Comparison of ENCODE assay signal across 8 cellular contexts in the genomic region with DNA sequence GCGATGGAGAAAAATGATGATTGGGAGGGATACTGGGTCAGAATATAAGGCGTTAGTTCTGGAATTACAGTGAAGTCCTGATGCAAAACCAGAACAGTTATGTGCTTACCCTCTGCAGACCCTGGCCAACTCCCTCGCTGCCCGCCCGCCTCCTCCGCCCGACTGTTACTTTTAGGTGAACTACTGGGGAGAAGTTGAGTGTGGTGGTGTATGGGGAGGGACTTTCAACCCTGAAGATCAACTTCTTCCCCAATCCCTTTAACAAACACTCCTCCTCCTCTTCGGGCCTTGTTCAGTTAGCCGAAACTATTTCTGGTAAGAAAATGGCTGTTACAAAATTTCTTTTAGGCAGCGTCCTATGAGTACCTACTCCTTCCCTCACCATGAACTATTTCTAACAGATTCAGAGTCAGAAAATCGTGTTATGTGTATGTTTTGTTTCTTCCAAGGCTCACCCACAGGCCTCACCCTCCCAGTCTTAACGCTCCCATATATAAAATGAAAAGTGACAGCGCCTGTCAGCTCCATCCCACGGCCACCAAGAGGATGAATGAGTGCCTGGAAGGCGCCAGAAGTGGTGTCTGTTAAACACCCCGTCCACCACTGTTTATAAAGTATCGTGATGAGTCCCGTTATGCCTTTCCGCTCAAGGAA. TPM values are rescaled to one million over a fixed set of nuclear protein-coding genes. Genes with fewer than 3 reads are reported as not detected.
DNase-seq lines count a peak whose midpoint lies in the region; ATAC-seq and TF ChIP-seq lines count a peak whose summit lies in the region.

No MANE protein-coding gene starts in this region.

- no peaks in the 10 kb centered on the region for H3K9me3 Mint-ChIP-seq in activated T-helper 17 cell treated with anti-CD3 and anti-CD28 coated beads, Interleukin-2, amount 50 U/mL, for 72 hours

- no peaks in the 10 kb centered on the region for H3K9me3 ChIP-seq in spleen

- H3K27ac Mint-ChIP-seq in activated T-helper 17 cell treated with anti-CD3 and anti-CD28 coated beads, Interleukin-2, amount 50 U/mL, for 72 hours: peak overlapping the region; percentile 100

- H3K27ac ChIP-seq in spleen: peak overlapping the region; percentile 97 to 100 (median 99)

- no peak for TF ChIP-seq POLR2A in spleen (IDR thresholded peaks at IDR 0.05)

- no peaks in the 10 kb centered on the region for H3K27me3 ChIP-seq in spleen (replicated peaks in 1 of 7)

- intact Hi-C loops in spleen (cut with DNase I; ENCODE audit: low total_unique reads): loop anchor here (5.0 to 10.0 kb wide), 2 partner anchors 254 to 326 kb away; a partner anchor contains a TSS

- H3K4me1 ChIP-seq in spleen: peaks cover 32 to 66% (median 58%) of the 10 kb centered on the region in 6 donors

- peak overlapping the region; percentile 100 for H3K4me3 Mint-ChIP-seq in activated T-helper 17 cell treated with anti-CD3 and anti-CD28 coated beads, Interleukin-2, amount 50 U/mL, for 72 hours

- no peaks in the 10 kb centered on the region for H3K36me3 ChIP-seq in spleen

- no peak for TF ChIP-seq CTCF in spleen (IDR thresholded peaks at IDR 0.05 in 8 of 11, conservative IDR thresholded peaks at IDR 0.05 in 3 of 11)

- 5 to 13% (median 10%) methylated on average over 19 of the region's 19 CpGs for WGBS in spleen, 5 donors

- DNase-seq in SIG-M5 treated with dmso at 0.1 percent for 504 hours (lab: John Stamatoyannopoulos, UW; ENCODE audit: unreplicated experiment) (peak; percentile 60), SIG-M5 (lab: John Stamatoyannopoulos, UW) (no peak), HS-27A (ENCODE audit: low read depth) (peak; percentile 7), spleen (peak; percentile 83)
- no peak for DNase-seq in activated CD4-positive, alpha-beta T cell treated with anti-CD3 and anti-CD28 coated beads for 1 hour

- peaks cover 27% of the 10 kb centered on the region for H3K36me3 Mint-ChIP-seq in activated T-helper 17 cell treated with anti-CD3 and anti-CD28 coated beads, Interleukin-2, amount 50 U/mL, for 72 hours (ENCODE audit: low read depth)

- peak overlapping the region; percentile 92 for H3K4me3 ChIP-seq in iPS-11a (ENCODE audit: low read depth, low read length)
- H3K4me3 ChIP-seq in spleen: peak overlapping the region; percentile 59 to 97 (median 87)

- peak; percentile 7 for ATAC-seq in activated T-helper 17 cell treated with anti-CD3 and anti-CD28 coated beads, Interleukin-2, amount 50 U/mL, for 72 hours (replicated peaks)
- no peak for ATAC-seq in HG03442 (IDR thresholded peaks at IDR 0.05; ENCODE audit: unreplicated experiment)

- H3K4me1 Mint-ChIP-seq in activated T-helper 17 cell treated with anti-CD3 and anti-CD28 coated beads, Interleukin-2, amount 50 U/mL, for 72 hours: peaks cover 41% of the 10 kb centered on the region

- H3K27me3 Mint-ChIP-seq in activated T-helper 17 cell treated with anti-CD3 and anti-CD28 coated beads, Interleukin-2, amount 50 U/mL, for 72 hours: no peaks in the 10 kb centered on the region

RNA-seq across cellular contexts. Expression of a gene that starts 1.3 kb away (rescaled TPM):
- 10 to 100 TPM; 15.8 to 19.1 TPM for total RNA-seq in activated T-helper 17 cell treated with anti-CD3 and anti-CD28 coated beads, Interleukin-2, amount 50 U/mL, for 72 hours
- total RNA-seq in spleen: 10 to 100 TPM; 11.2 to 24.1 (median 16.2) TPM
- 1 to 10 TPM; 6.0 to 7.0 (median 6.9) TPM for polyA plus RNA-seq in spleen

Comparison
In these comparisons a context has a peak if more than half of its experiments do, and no peak if none do; other contexts are left out.
1. DNase-seq: peak in SIG-M5 treated with dmso at 0.1 percent for 504 hours (single experiment), HS-27A (single experiment) and spleen (single experiment); none in SIG-M5 (single experiment) and activated CD4-positive, alpha-beta T cell treated with anti-CD3 and anti-CD28 coated beads for 1 hour (single experiment).